ENCODE assay signal across 22 cellular contexts in genomic region chr20:25073544-25073943, GRCh38. TPM values are rescaled to one million over a fixed set of nuclear protein-coding genes. Genes with fewer than 3 reads are reported as not detected.
DNase-seq lines count a peak whose midpoint lies in the region; ATAC-seq, FAIRE-seq and TF ChIP-seq lines count a peak whose summit lies in the region.
"Had no signal": no experiment of that assay in that cellular context is flagged by ENCODE, and none has a peak within 500 bp of the region (broad histone marks: within the 10 kb centered on the region; RNA-seq: fewer than 3 reads in every experiment).

No MANE protein-coding gene starts in this region.

- H4K20me1 ChIP-seq in HepG2 (ENCODE audit: insufficient read depth, low read length), result no peaks in the 10 kb centered on the region

- no peak overlapping the region for H3K4me3 ChIP-seq in HepG2 (replicated peaks in 1 of 3; ENCODE audit: insufficient read depth in 1 of 3, low read depth in 2 of 3, low read length in 3 of 3)
- H3K4me3 ChIP-seq in right lobe of liver, result no peak overlapping the region
- H3K4me3 ChIP-seq in coronary artery, result no peak overlapping the region
- H3K4me3 ChIP-seq: HAP-1, Peyer's patch, SJCRH30 had no signal

- POLR2A ChIA-PET in HepG2 (lab: Yijun Ruan, JAX), result interaction anchor here (1.4 kb wide), 1 partner anchor 81 kb away, joined by 3 read pairs; the partner anchor contains the start of gene APMAP

- no peak for TF ChIP-seq CTCF in HepG2 (CRISPR knock-in tag; IDR thresholded peaks at IDR 0.05)
- no peak for TF ChIP-seq CTCF in right lobe of liver (IDR thresholded peaks at IDR 0.05)
- no peak for TF ChIP-seq CTCF in coronary artery (IDR thresholded peaks at IDR 0.05)
- TF ChIP-seq CTCF in osteocyte (IDR thresholded peaks at IDR 0.05), result no peak

- TF ChIP-seq POLR2A in HepG2 (IDR thresholded peaks at IDR 0.05; ENCODE audit: insufficient read depth in 1 of 2, low read depth in 2 of 2, low read length in 2 of 2) (no peak), right lobe of liver (IDR thresholded peaks at IDR 0.05) (no peak)

- DNase-seq in HepG2 (ENCODE audit: low spot score) (no peak), right lobe of liver (no peak), coronary artery (ENCODE audit: low spot score) (peak; percentile 59), osteocyte (ENCODE audit: extremely low spot score, unreplicated experiment) (peak; percentile 57), HT-29 (ENCODE audit: low spot score) (no peak), NCI-H1048 (lab: John Stamatoyannopoulos, UW) (no peak)
- DNase-seq: CD4-positive, CD25-positive, alpha-beta regulatory T cell; EL; GF-D8; KG1; NCI-H1092 treated with DMSO at 0.1 percent for 48 hours; NCI-H1436 treated with DMSO at 0.1 percent for 48 hours; NCI-H2029 treated with DMSO at 0.1 percent for 48 hours; NCI-H226; NCI-H510A treated with DMSO at 0.1 percent for 48 hours; NCI-H748 treated with DMSO at 0.1 percent for 48 hours; SJCRH30 had no signal

- CTCF ChIA-PET in HepG2 (lab: Yijun Ruan, JAX; ENCODE audit: low intra/inter-chr PET ratio, low total read pairs), result no interaction called here

- 37% methylated on average over 9 of the region's 9 CpGs for WGBS in HepG2 (ENCODE audit: low lambda C conversion rate)
- whole genome bisulfite sequencing in right lobe of liver (ENCODE audit: insufficient coverage, low coverage, low lambda C conversion rate, missing lambda C conversion rate), result 45% methylated on average over 3 of the region's 9 CpGs

- H3K9me3 ChIP-seq in HepG2 (ENCODE audit: low read length) (no peaks in the 10 kb centered on the region), right lobe of liver (no peaks in the 10 kb centered on the region)
- H3K9me3 ChIP-seq: HAP-1, Peyer's patch, SJCRH30 had no signal

- H3K27me3 ChIP-seq in HepG2 (ENCODE audit: control insufficient read depth in 1 of 2, insufficient read depth in 2 of 2, low read length in 2 of 2) (peaks cover 4 to 49% of the 10 kb centered on the region in 2 experiments; a peak in 4 of 5 replicates), right lobe of liver (peaks cover 0 to 6% of the 10 kb centered on the region in 2 donors)
- H3K27me3 ChIP-seq: Peyer's patch, SJCRH30 had no signal

- H3K36me3 ChIP-seq in HepG2 (replicated peaks in 1 of 2; ENCODE audit: control insufficient read depth in 1 of 2, insufficient read depth in 2 of 2, low read length in 2 of 2), result no peaks in the 10 kb centered on the region
- no peaks in the 10 kb centered on the region for H3K36me3 ChIP-seq in right lobe of liver
- H3K36me3 ChIP-seq: HAP-1, Peyer's patch, SJCRH30 had no signal

- in situ Hi-C loops in HepG2 (cut with HindIII; ENCODE audit: extremely low pct_ligation_motif_present, low pct_unique_long_range_greater_than_20kb), result no loop called here

- H3K79me2 ChIP-seq in HepG2 (ENCODE audit: insufficient read depth, low read length), result no peaks in the 10 kb centered on the region

- H3K4me1 ChIP-seq in HepG2 (ENCODE audit: insufficient read depth, low read length) (peaks cover 36% of the 10 kb centered on the region), right lobe of liver (peaks cover 0 to 20% (median 5%) of the 10 kb centered on the region in 4 donors)
- H3K4me1 ChIP-seq: HAP-1 had no signal

- no peak for FAIRE-seq in HepG2 (lab: Jason Lieb, UNC)
- FAIRE-seq: GM19239 had no signal

- H3K27ac ChIP-seq in HepG2 (ENCODE audit: extremely low read length, insufficient read depth, low read length), result no peak overlapping the region
- no peak overlapping the region for H3K27ac ChIP-seq in right lobe of liver
- no peak overlapping the region for H3K27ac ChIP-seq in coronary artery
- H3K27ac ChIP-seq: Peyer's patch, SJCRH30 had no signal

- H3K27ac Mint-ChIP-seq in osteocyte (ENCODE audit: unreplicated experiment), result no peak overlapping the region
- H3K27ac Mint-ChIP-seq: CD4-positive, CD25-positive, alpha-beta regulatory T cell had no signal

- no peaks in the 10 kb centered on the region for H3K36me3 Mint-ChIP-seq in osteocyte (ENCODE audit: unreplicated experiment)
- H3K36me3 Mint-ChIP-seq: CD4-positive, CD25-positive, alpha-beta regulatory T cell had no signal

- intact Hi-C loops in HepG2 (cut with micrococcal nuclease; ENCODE audit: unreplicated experiment) (no loop called here), right lobe of liver (cut with DNase I) (loop anchor here in 1 of 2 donors (10.0 kb wide), 1 partner anchor 101 kb away; no protein-coding TSS in a partner anchor)

- H3K4me2 ChIP-seq in HepG2 (ENCODE audit: low read depth, low read length), result no peak overlapping the region

- BruUV-seq in HepG2 (replicated peaks; lab: Mats Ljungman, UMichigan), result no TSS peak

- H3K4me3 Mint-ChIP-seq in osteocyte (ENCODE audit: unreplicated experiment), result no peak overlapping the region
- H3K4me3 Mint-ChIP-seq: CD4-positive, CD25-positive, alpha-beta regulatory T cell had no signal

- no peaks in the 10 kb centered on the region for H3K9me3 Mint-ChIP-seq in osteocyte (ENCODE audit: unreplicated experiment)
- H3K9me3 Mint-ChIP-seq: CD4-positive, CD25-positive, alpha-beta regulatory T cell had no signal

- H3K9ac ChIP-seq in HepG2 (ENCODE audit: insufficient read depth, low read depth, low read length), result no peak overlapping the region

- no peak for TF ChIP-seq RAD21 in HepG2 (CRISPR knock-in tag; IDR thresholded peaks at IDR 0.05)

- no peak overlapping the region for H2AFZ ChIP-seq in HepG2 (ENCODE audit: low read length)

- ATAC-seq in HepG2, result no peak
- no peak for ATAC-seq in right lobe of liver
- ATAC-seq in GM21360 (IDR thresholded peaks at IDR 0.05; ENCODE audit: unreplicated experiment), result no peak

- TF ChIP-seq EP300 in HepG2 (IDR thresholded peaks at IDR 0.05; ENCODE audit: low read depth in 2 of 2, low read length in 2 of 2) (no peak), HepG2 (CRISPR knock-in tag; IDR thresholded peaks at IDR 0.05; ENCODE audit: borderline replicate concordance) (no peak)

- H3K27me3 Mint-ChIP-seq in osteocyte (ENCODE audit: unreplicated experiment), result peaks cover 82% of the 10 kb centered on the region

- no peaks in the 10 kb centered on the region for H3K4me1 Mint-ChIP-seq in osteocyte (ENCODE audit: unreplicated experiment)

TF ChIP-seq in HepG2, 621 proteins besides CTCF, POLR2A, EP300 and RAD21 (continues in another document):
- no peak for TF ChIP-seq SMAD1 (CRISPR knock-in tag; IDR thresholded peaks at IDR 0.05; ENCODE audit: borderline replicate concordance, low read depth)

RNA-seq across cellular contexts. Expression of gene VSX1, which starts 8.4 kb away (rescaled TPM):
- total RNA-seq in HepG2 (2016; rRNA removed; fragmentation: Illumina TruSeq; extraction: Trizol), result not detected in 2 replicates
- not detected in 2 replicates for total RNA-seq in HepG2 (2016; cell fraction: cytosol; rRNA removed; fragmentation: Illumina TruSeq; extraction: Trizol; ENCODE audit: low read depth)
- total RNA-seq in HepG2 (2016; cell fraction: insoluble cytoplasmic fraction; rRNA removed; fragmentation: Illumina TruSeq; extraction: Trizol), result not detected in 2 replicates
- not detected in 2 replicates for total RNA-seq in HepG2 (2016; cell fraction: membrane; rRNA removed; fragmentation: Illumina TruSeq; extraction: Trizol)
- not detected in 2 replicates for total RNA-seq in HepG2 (2016; cell fraction: nucleus; rRNA removed; fragmentation: Illumina TruSeq; extraction: Trizol)
- polyA plus RNA-seq in HepG2 (2011; rRNA removed), result 0.04 and 0.05 TPM in 2 replicates
- not detected in 2 replicates for polyA plus RNA-seq in HepG2 (2011; cell fraction: cytosol; rRNA removed)
- 0.06 and 0.14 TPM in 2 replicates for polyA plus RNA-seq in HepG2 (2011; cell fraction: nucleus; rRNA removed)
- polyA plus RNA-seq in HepG2 (2012), result not detected in 2 replicates
- polyA plus RNA-seq in HepG2 (2016; cell fraction: cytosol; fragmentation: Illumina TruSeq; extraction: Trizol; ENCODE audit: low read depth), result not detected in 2 replicates
- not detected in 2 replicates for polyA plus RNA-seq in HepG2 (2016; cell fraction: insoluble cytoplasmic fraction; fragmentation: Illumina TruSeq; extraction: Trizol; ENCODE audit: low read depth)
- not detected in 2 replicates for polyA plus RNA-seq in HepG2 (2016; cell fraction: membrane; fragmentation: Illumina TruSeq; extraction: Trizol; ENCODE audit: low read depth)
- polyA plus RNA-seq in HepG2 (2016; cell fraction: nucleus; fragmentation: Illumina TruSeq; extraction: Trizol; ENCODE audit: insufficient read depth, low read depth), result not detected in 2 replicates
- polyA minus RNA-seq in HepG2 (2011; rRNA and poly(A)+ RNA removed; ENCODE audit: low replicate concordance), result not detected in 2 replicates
- polyA minus RNA-seq in HepG2 (2011; cell fraction: cytosol; rRNA and poly(A)+ RNA removed), result not detected in 2 replicates
- polyA minus RNA-seq in HepG2 (2011; cell fraction: nucleus; rRNA and poly(A)+ RNA removed), result 0.75 TPM in 1 of 2 replicates, not detected in the other
- under 1 TPM in 2 of 6 experiments, not detected in 4; 0.25 to 0.73 TPM for total RNA-seq in right lobe of liver
- not detected in 2 replicates for total RNA-seq in osteocyte
- not detected in 2 replicates for total RNA-seq in HT-29 (2014; rRNA removed; shearing (Covaris generic))
- total RNA-seq: CD4-positive, CD25-positive, alpha-beta regulatory T cell; Peyer's patch had no signal
- polyA plus RNA-seq: BJ; CD4-positive, CD25-positive, alpha-beta regulatory T cell had no signal

RNA-seq across cellular contexts. Expression of gene ACSS1, which starts 15.6 kb away (rescaled TPM):
- total RNA-seq in HepG2 (2016; rRNA removed; fragmentation: Illumina TruSeq; extraction: Trizol) (38.2 and 41.6 TPM in 2 replicates), right lobe of liver (1 to 10 TPM; 3.5 to 9.1 (median 6.3) TPM), osteocyte (7.6 and 8.2 TPM in 2 replicates)
- 8.4 and 9.3 TPM in 2 replicates for total RNA-seq in HepG2 (2016; cell fraction: cytosol; rRNA removed; fragmentation: Illumina TruSeq; extraction: Trizol; ENCODE audit: low read depth)
- total RNA-seq in HepG2 (2016; cell fraction: insoluble cytoplasmic fraction; rRNA removed; fragmentation: Illumina TruSeq; extraction: Trizol), result 34.8 and 43.4 TPM in 2 replicates
- 13.0 and 13.5 TPM in 2 replicates for total RNA-seq in HepG2 (2016; cell fraction: membrane; rRNA removed; fragmentation: Illumina TruSeq; extraction: Trizol)
- 42.3 and 48.2 TPM in 2 replicates for total RNA-seq in HepG2 (2016; cell fraction: nucleus; rRNA removed; fragmentation: Illumina TruSeq; extraction: Trizol)
- 15.2 and 23.3 TPM in 2 replicates for polyA plus RNA-seq in HepG2 (2011; rRNA removed)
- 16.5 and 17.1 TPM in 2 replicates for polyA plus RNA-seq in HepG2 (2011; cell fraction: cytosol; rRNA removed)
- polyA plus RNA-seq in HepG2 (2011; cell fraction: nucleus; rRNA removed), result 43.9 and 56.8 TPM in 2 replicates
- polyA plus RNA-seq in HepG2 (2012), result 4.3 and 9.3 TPM in 2 replicates
- polyA plus RNA-seq in HepG2 (2016; cell fraction: cytosol; fragmentation: Illumina TruSeq; extraction: Trizol; ENCODE audit: low read depth), result 3.2 and 3.4 TPM in 2 replicates
- 47.8 and 50.2 TPM in 2 replicates for polyA plus RNA-seq in HepG2 (2016; cell fraction: insoluble cytoplasmic fraction; fragmentation: Illumina TruSeq; extraction: Trizol; ENCODE audit: low read depth)
- polyA plus RNA-seq in HepG2 (2016; cell fraction: membrane; fragmentation: Illumina TruSeq; extraction: Trizol; ENCODE audit: low read depth), result 9.9 TPM in 2 replicates
- polyA plus RNA-seq in HepG2 (2016; cell fraction: nucleus; fragmentation: Illumina TruSeq; extraction: Trizol; ENCODE audit: insufficient read depth, low read depth), result 98.7 and 99.6 TPM in 2 replicates
- polyA minus RNA-seq in HepG2 (2011; rRNA and poly(A)+ RNA removed; ENCODE audit: low replicate concordance), result 0.07 and 45.1 TPM in 2 replicates
- 11.7 and 16.0 TPM in 2 replicates for polyA minus RNA-seq in HepG2 (2011; cell fraction: cytosol; rRNA and poly(A)+ RNA removed)
- polyA minus RNA-seq in HepG2 (2011; cell fraction: nucleus; rRNA and poly(A)+ RNA removed), result 13.9 and 19.8 TPM in 2 replicates
- total RNA-seq in HT-29 (2014; rRNA removed; shearing (Covaris generic)), result 39.9 and 47.0 TPM in 2 replicates

Comparison
In these comparisons a context has a peak if more than half of its experiments do, and no peak if none do; other contexts are left out.
1. DNase-seq: peak in coronary artery (single experiment) and osteocyte (single experiment); none in HepG2 (single experiment), right lobe of liver (0 of 3), HT-29 (single experiment) and NCI-H1048 (single experiment).